Comparison of ENCODE assay signal across 13 cellular contexts in the genomic region with DNA sequence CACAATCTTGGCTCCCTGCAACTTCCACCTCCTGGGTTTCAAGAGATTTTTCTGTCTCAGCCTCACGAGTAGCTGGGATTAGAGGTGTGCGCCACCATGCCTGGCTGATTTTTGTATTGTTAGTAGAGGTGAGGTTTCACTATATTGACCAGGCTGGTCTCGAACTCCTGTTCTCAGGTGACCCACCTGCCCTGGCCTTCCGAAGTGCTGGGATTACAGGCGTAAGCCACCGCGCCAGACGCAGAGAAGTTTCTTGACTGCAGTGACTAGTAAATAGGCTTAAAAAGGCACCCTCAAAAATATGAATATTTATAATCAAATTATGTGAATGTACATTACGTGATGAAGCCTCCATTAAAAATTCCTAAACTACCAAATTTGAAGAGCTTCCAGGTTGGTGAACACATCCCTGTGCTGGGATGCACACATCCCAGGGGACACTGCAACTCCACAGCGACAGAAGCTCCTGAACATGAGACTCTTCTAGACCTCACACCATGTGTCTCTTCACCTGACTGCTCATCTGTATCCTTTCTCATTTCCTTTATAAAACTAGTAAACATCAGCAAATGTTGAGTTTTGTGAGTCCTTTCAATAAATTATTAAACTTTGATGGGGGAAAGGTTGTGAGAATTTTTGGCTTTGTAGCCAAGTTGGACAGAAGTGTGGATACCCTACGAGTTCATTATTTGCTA.
DNase-seq lines count a peak whose midpoint lies in the region; ATAC-seq and TF ChIP-seq lines count a peak whose summit lies in the region.
"Had no signal": no experiment of that assay in that cellular context is flagged by ENCODE, and none has a peak within 500 bp of the region (broad histone marks: within the 10 kb centered on the region; RNA-seq: fewer than 3 reads in every experiment).

No MANE protein-coding gene starts in this region.

- intact Hi-C loops in sigmoid colon (cut with DNase I) = no loop called here

- TF ChIP-seq CTCF in sigmoid colon (IDR thresholded peaks at IDR 0.05) = no peak

- H3K27ac ChIP-seq in sigmoid colon = no peak overlapping the region
- H3K27ac ChIP-seq: body of pancreas had no signal

- no peaks in the 10 kb centered on the region for H3K36me3 ChIP-seq in sigmoid colon

- no peaks in the 10 kb centered on the region for H3K27me3 ChIP-seq in sigmoid colon
- H3K27me3 ChIP-seq: body of pancreas had no signal

- H3K9me3 ChIP-seq in sigmoid colon = no peaks in the 10 kb centered on the region
- H3K9me3 ChIP-seq: body of pancreas had no signal

- no peak for TF ChIP-seq POLR2A in sigmoid colon (IDR thresholded peaks at IDR 0.05)

- DNase-seq in NCI-H345 treated with DMSO at 0.1 percent for 48 hours (lab: John Stamatoyannopoulos, UW; ENCODE audit: unreplicated experiment) = no peak
- no peak for DNase-seq in sigmoid colon
- no peak for DNase-seq in DMS153 treated with DMSO at 0.1 percent for 48 hours (lab: John Stamatoyannopoulos, UW; ENCODE audit: unreplicated experiment)
- DNase-seq in NCI-H1930 (lab: John Stamatoyannopoulos, UW) = no peak
- DNase-seq: body of pancreas; DMS79 treated with DMSO at 0.1 percent for 48 hours; kidney glomerular epithelial cell; stimulated activated CD4-positive, alpha-beta T cell treated with anti-CD3 and anti-CD28 coated beads, Interleukin-4, amount 100 ng/mL, for 4 hours; T-helper 1 cell had no signal

- WGBS in sigmoid colon, 2 donors = 92 to 96% methylated on average over 11 of the region's 11 CpGs

- ATAC-seq in GM18511 (IDR thresholded peaks at IDR 0.05; ENCODE audit: unreplicated experiment) (peak; percentile 85), GM19468 (IDR thresholded peaks at IDR 0.05; ENCODE audit: extremely low read depth, unreplicated experiment) (peak; percentile 52), HG02852 (IDR thresholded peaks at IDR 0.05; ENCODE audit: unreplicated experiment) (peak; percentile 72), HG03439 (IDR thresholded peaks at IDR 0.05; ENCODE audit: unreplicated experiment) (peak; percentile 31)
- ATAC-seq: body of pancreas had no signal

- no peak overlapping the region for H3K4me3 ChIP-seq in sigmoid colon
- H3K4me3 ChIP-seq: body of pancreas had no signal

- TF ChIP-seq EP300 in sigmoid colon (IDR thresholded peaks at IDR 0.05) = no peak

- no peaks in the 10 kb centered on the region for H3K4me1 ChIP-seq in sigmoid colon
- H3K4me1 ChIP-seq: body of pancreas had no signal

Comparison
In these comparisons a context has a peak if more than half of its experiments do, and no peak if none do; other contexts are left out.
1. ATAC-seq: peak in every context shown above with its lines; median percentile 85 in GM18511; 72 in HG02852; 52 in GM19468; 31 in HG03439.